ENCODE assay signal across 32 cellular contexts in genomic region chr1:207431508-207431907, GRCh38. TPM values are rescaled to one million over a fixed set of nuclear protein-coding genes. Genes with fewer than 3 reads are reported as not detected.
"Had no signal": no experiment of that assay in that cellular context is flagged by ENCODE, and none has a peak within 500 bp of the region (broad histone marks: within the 10 kb centered on the region; RNA-seq: fewer than 3 reads in every experiment).

No MANE protein-coding gene starts in this region.

- H3K9me3 Mint-ChIP-seq: activated naive CD4-positive, alpha-beta T cell treated with anti-CD3 and anti-CD28 coated beads for 36 hours; activated naive CD8-positive, alpha-beta T cell treated with anti-CD3 and anti-CD28 coated beads for 36 hours; activated T-cell treated with anti-CD3 and anti-CD28 coated beads, Interleukin-2, amount 50 U/mL, for 72 hours; effector memory CD8-positive, alpha-beta T cell; immature natural killer cell; natural killer cell; neural progenitor cell had no signal

- H3K4me3 ChIP-seq: adrenal gland, ascending aorta, cardiac muscle cell, colonic mucosa, dorsolateral prefrontal cortex, gastrocnemius medialis, hepatocyte, neural progenitor cell, psoas muscle, right atrium auricular region, smooth muscle cell, testis, transverse colon had no signal

- H3K36me3 Mint-ChIP-seq: activated naive CD8-positive, alpha-beta T cell treated with anti-CD3 and anti-CD28 coated beads for 36 hours; brain; immature natural killer cell; natural killer cell; neural progenitor cell had no signal

- FAIRE-seq: kidney had no signal

- H3K27ac ChIP-seq: adrenal gland, ascending aorta, cardiac muscle cell, colonic mucosa, dorsolateral prefrontal cortex, gastrocnemius medialis, hepatocyte, neural progenitor cell, parathyroid adenoma, psoas muscle, right atrium auricular region, testis, transverse colon had no signal

- DNase-seq: activated CD4-positive, alpha-beta T cell treated with anti-CD3 and anti-CD28 coated beads for 4 hours; activated CD4-positive, alpha-beta T cell treated with anti-CD3 and anti-CD28 coated beads, Interleukin-2, amount 50 U/mL, for 4 hours; activated effector memory CD4-positive, alpha-beta T cell treated with anti-CD3 and anti-CD28 coated beads, Interleukin-2, amount 50 U/mL, for 16 hours; activated naive CD4-positive, alpha-beta T cell treated with anti-CD3 and anti-CD28 coated beads for 36 hours; activated naive CD8-positive, alpha-beta T cell treated with anti-CD3 and anti-CD28 coated beads for 36 hours; activated T-cell treated with anti-CD3 and anti-CD28 coated beads for 4 hours; activated T-cell treated with anti-CD3 and anti-CD28 coated beads, Interleukin-2, amount 50 U/mL, for 72 hours; adrenal gland; cerebellar nuclear complex; colonic mucosa; dorsolateral prefrontal cortex; effector memory CD8-positive, alpha-beta T cell; erythroblast; gastrocnemius medialis; immature natural killer cell; kidney; left colon; mammary epithelial cell; natural killer cell; occipital lobe; psoas muscle; stimulated activated naive CD4-positive, alpha-beta T cell treated with Interleukin-2 at 50 U/mL for 16 hours; testis; transverse colon had no signal

- H2AFZ ChIP-seq: hepatocyte, neural progenitor cell, parathyroid adenoma had no signal

- H3K79me2 ChIP-seq: hepatocyte, parathyroid adenoma had no signal

- H3K4me2 ChIP-seq: hepatocyte, neural progenitor cell, smooth muscle cell had no signal

- H3K36me3 ChIP-seq: adrenal gland, ascending aorta, cardiac muscle cell, colonic mucosa, gastrocnemius medialis, neural progenitor cell, right atrium auricular region, transverse colon had no signal

- H3K27me3 Mint-ChIP-seq: brain had no signal

- H3K4me3 Mint-ChIP-seq: activated naive CD4-positive, alpha-beta T cell treated with anti-CD3 and anti-CD28 coated beads for 36 hours; activated naive CD8-positive, alpha-beta T cell treated with anti-CD3 and anti-CD28 coated beads for 36 hours; activated T-cell treated with anti-CD3 and anti-CD28 coated beads, Interleukin-2, amount 50 U/mL, for 72 hours; brain; effector memory CD8-positive, alpha-beta T cell; immature natural killer cell; natural killer cell; neural progenitor cell had no signal

- H3K9me3 ChIP-seq: adrenal gland, ascending aorta, colonic mucosa, gastrocnemius medialis, psoas muscle, right atrium auricular region, testis, transverse colon had no signal

- H3K9ac ChIP-seq: neural progenitor cell, parathyroid adenoma had no signal

- H3K27ac Mint-ChIP-seq: activated naive CD4-positive, alpha-beta T cell treated with anti-CD3 and anti-CD28 coated beads for 36 hours; activated naive CD8-positive, alpha-beta T cell treated with anti-CD3 and anti-CD28 coated beads for 36 hours; activated T-cell treated with anti-CD3 and anti-CD28 coated beads, Interleukin-2, amount 50 U/mL, for 72 hours; brain; effector memory CD8-positive, alpha-beta T cell; immature natural killer cell; natural killer cell; neural progenitor cell had no signal

- ATAC-seq: activated T-cell treated with anti-CD3 and anti-CD28 coated beads, Interleukin-2, amount 50 U/mL, for 72 hours; effector memory CD8-positive, alpha-beta T cell; gastrocnemius medialis; left colon; natural killer cell; psoas muscle had no signal

- H3K4me1 Mint-ChIP-seq: brain, immature natural killer cell, natural killer cell, neural progenitor cell had no signal

- H3K4me1 ChIP-seq: adrenal gland, ascending aorta, colonic mucosa, gastrocnemius medialis, neural progenitor cell, parathyroid adenoma, psoas muscle, right atrium auricular region, testis, transverse colon had no signal

- H3K27me3 ChIP-seq: adrenal gland, ascending aorta, colonic mucosa, dorsolateral prefrontal cortex, neural progenitor cell, right atrium auricular region, testis, transverse colon had no signal

RNA-seq across cellular contexts. Expression of gene CR2, which starts 22.6 kb away (rescaled TPM):
- total RNA-seq: ascending aorta, cardiac muscle cell, occipital lobe, right atrium auricular region, smooth muscle cell had no signal
- polyA plus RNA-seq: cardiac muscle cell, hepatocyte, immature natural killer cell, smooth muscle cell had no signal
